ENCODE assay signal across 8 cellular contexts in the genomic region with DNA sequence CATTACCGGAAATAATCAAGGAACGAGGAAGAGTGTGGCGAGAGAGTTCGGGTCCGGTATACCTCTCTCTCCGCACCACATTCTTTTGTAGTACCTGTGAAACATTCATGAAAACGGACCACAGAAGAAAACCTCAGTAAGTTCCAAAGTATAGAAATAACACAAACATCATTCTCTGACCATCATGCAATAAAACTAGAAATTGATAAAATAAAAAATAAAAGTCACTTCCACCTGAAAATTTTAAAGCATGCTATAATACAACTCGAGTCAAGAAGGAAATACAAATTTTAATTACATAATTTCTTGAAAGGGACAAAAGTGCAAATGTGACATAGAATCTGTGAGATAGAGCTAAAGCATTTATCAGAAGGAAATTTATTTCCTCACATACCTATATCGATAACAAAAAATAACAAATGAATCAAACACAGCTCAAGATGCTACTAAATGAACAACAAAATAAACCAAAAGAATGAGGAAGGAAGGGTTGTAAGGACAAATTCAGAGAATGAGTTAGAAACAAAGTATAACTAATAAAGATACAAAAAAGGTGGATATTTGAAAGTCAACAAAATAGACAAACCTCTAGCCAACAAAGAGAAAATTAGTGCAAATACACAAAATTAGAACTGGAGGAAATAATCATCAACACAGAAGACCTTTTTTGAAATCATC.
DNase-seq lines count a peak whose midpoint lies in the region; ATAC-seq and TF ChIP-seq lines count a peak whose summit lies in the region.

No MANE protein-coding gene starts in this region.

- H3K9me2 ChIP-seq in MM.1S (replicated peaks; ENCODE audit: insufficient read depth, low read length) = no peaks in the 10 kb centered on the region

- TF ChIP-seq CTCF in MM.1S (IDR thresholded peaks at IDR 0.05; ENCODE audit: low read length) = no peak
- no peak for TF ChIP-seq CTCF in nephron progenitor cell (IDR thresholded peaks at IDR 0.05)
- no peak for TF ChIP-seq CTCF in GM10266 (IDR thresholded peaks at IDR 0.05; ENCODE audit: control insufficient read depth, insufficient read depth, low read depth, missing control alignments)
- no peak for TF ChIP-seq CTCF in omental fat pad (IDR thresholded peaks at IDR 0.05)

- no peaks in the 10 kb centered on the region for H4K20me1 ChIP-seq in BLaER1 treated with 17β-estradiol and CSF1 and Interleukin-3, amounts not matched to agents 10 nM and 100 nM
- H4K20me1 ChIP-seq in MM.1S (ENCODE audit: insufficient read depth, low read length) = no peaks in the 10 kb centered on the region

- H2AFZ ChIP-seq in MM.1S (ENCODE audit: low read length) = peak overlapping the region; percentile 86

- peak overlapping the region in 5 of 11 experiments; percentile 3 to 84 (median 75); a peak in 4 of 22 replicates for H3K27ac ChIP-seq in BLaER1 treated with 17β-estradiol and CSF1 and Interleukin-3, amounts not matched to agents 10 nM and 100 nM
- H3K27ac ChIP-seq in MM.1S (ENCODE audit: low read length) (no peak overlapping the region), ectodermal cell (ENCODE audit: insufficient read depth, low read depth, low read length, poor library complexity, severe bottlenecking) (no peak overlapping the region)

- no peak for ATAC-seq in omental fat pad (ENCODE audit: low FRiP score)
- no peak for ATAC-seq in HG02763 (IDR thresholded peaks at IDR 0.05; ENCODE audit: unreplicated experiment)

- no peaks in the 10 kb centered on the region for H3K36me3 Mint-ChIP-seq in nephron progenitor cell (ENCODE audit: low read depth)

- H3K4me1 ChIP-seq in BLaER1 treated with 17β-estradiol and CSF1 and Interleukin-3, amounts not matched to agents 10 nM and 100 nM = peaks cover 0 to 16% (median 9%) of the 10 kb centered on the region in 10 experiments; a peak in 15 of 20 replicates
- H3K4me1 ChIP-seq in MM.1S (ENCODE audit: low read length) (no peaks in the 10 kb centered on the region), ectodermal cell (ENCODE audit: control insufficient read depth, insufficient read depth, low read length) (no peaks in the 10 kb centered on the region)

- H3K36me3 ChIP-seq in BLaER1 treated with 17β-estradiol and CSF1 and Interleukin-3, amounts not matched to agents 10 nM and 100 nM = no peaks in the 10 kb centered on the region
- no peaks in the 10 kb centered on the region for H3K36me3 ChIP-seq in MM.1S (replicated peaks; ENCODE audit: insufficient read depth, low read length)
- H3K36me3 ChIP-seq in ectodermal cell (ENCODE audit: control insufficient read depth, insufficient read depth, low read length) = no peaks in the 10 kb centered on the region

- peak overlapping the region; percentile 67 to 92 (median 80) for H3K4me2 ChIP-seq in BLaER1 treated with 17β-estradiol and CSF1 and Interleukin-3, amounts not matched to agents 10 nM and 100 nM
- peak overlapping the region; percentile 85 for H3K4me2 ChIP-seq in MM.1S (ENCODE audit: low read depth, low read length)

- peak overlapping the region; percentile 69 to 86 (median 80); a peak in 21 of 22 replicates for H3K9ac ChIP-seq in BLaER1 treated with 17β-estradiol and CSF1 and Interleukin-3, amounts not matched to agents 10 nM and 100 nM
- H3K9ac ChIP-seq in MM.1S (ENCODE audit: low read length) = peak overlapping the region; percentile 54; the same call in 1 of the 2 replicates

- peaks cover 8% of the 10 kb centered on the region for H3F3A ChIP-seq in MM.1S (ENCODE audit: insufficient read depth, low read length)

- H3K4me3 ChIP-seq in BLaER1 treated with 17β-estradiol and CSF1 and Interleukin-3, amounts not matched to agents 10 nM and 100 nM = peak overlapping the region; percentile 69 to 84 (median 76)
- peak overlapping the region; percentile 82 for H3K4me3 ChIP-seq in MM.1S (ENCODE audit: low read length)
- peak overlapping the region; percentile 99 for H3K4me3 ChIP-seq in ectodermal cell (ENCODE audit: insufficient read depth, low read depth, low read length)

- peaks cover 3% of the 10 kb centered on the region for H3K9me3 Mint-ChIP-seq in nephron progenitor cell

- no peak for DNase-seq in MM.1S
- DNase-seq in nephron progenitor cell = no peak
- DNase-seq in GM10266 (ENCODE audit: extremely low spot score) = no peak
- DNase-seq in omental fat pad (ENCODE audit: low spot score) = no peak
- no peak for DNase-seq in midbrain (lab: John Stamatoyannopoulos, UW)

- peaks cover 74% of the 10 kb centered on the region for H3K27me3 Mint-ChIP-seq in nephron progenitor cell (ENCODE audit: low read depth, poor library complexity)

- peak overlapping the region; percentile 98 for H3K4me3 Mint-ChIP-seq in nephron progenitor cell

- H3K79me2 ChIP-seq in MM.1S (ENCODE audit: low read length) = no peaks in the 10 kb centered on the region

- 1 to 15% methylated on average over 7 to 8 of the region's 9 CpGs for WGBS in ectodermal cell, 2 experiments

- no peaks in the 10 kb centered on the region for H3K9me3 ChIP-seq in BLaER1 treated with 17β-estradiol and CSF1 and Interleukin-3, amounts not matched to agents 10 nM and 100 nM (replicated peaks in 1 of 11)
- no peaks in the 10 kb centered on the region for H3K9me3 ChIP-seq in MM.1S (replicated peaks; ENCODE audit: insufficient read depth, low read length)
- no peaks in the 10 kb centered on the region for H3K9me3 ChIP-seq in ectodermal cell (ENCODE audit: control insufficient read depth, low read length)

- H3K4me1 Mint-ChIP-seq in nephron progenitor cell = peaks cover 16% of the 10 kb centered on the region

- peak overlapping the region; percentile 89 for H3K27ac Mint-ChIP-seq in nephron progenitor cell

- no peaks in the 10 kb centered on the region for H3K27me3 ChIP-seq in BLaER1 treated with 17β-estradiol and CSF1 and Interleukin-3, amounts not matched to agents 10 nM and 100 nM
- H3K27me3 ChIP-seq in MM.1S (replicated peaks; ENCODE audit: insufficient read depth, low read length) (peaks cover 10% of the 10 kb centered on the region), ectodermal cell (ENCODE audit: control insufficient read depth, insufficient read depth, low read length, poor library complexity, severe bottlenecking) (peaks cover 24% of the 10 kb centered on the region)
